8 cellular contexts compared by ENCODE assay signal in genomic region chr20:6767166-6767535, GRCh38. TPM values are rescaled to one million over a fixed set of nuclear protein-coding genes. Genes with fewer than 3 reads are reported as not detected.
A peak's percentile ranks its signal among the peaks of the same experiment; 100 is the strongest.
DNase-seq lines count a peak whose midpoint lies in the region; ATAC-seq and TF ChIP-seq lines count a peak whose summit lies in the region.

No MANE protein-coding gene starts in this region.

- no peaks in the 10 kb centered on the region for H3K9me3 Mint-ChIP-seq in activated CD4-positive, alpha-beta memory T cell treated with anti-CD3 and anti-CD28 coated beads for 36 hours

- ATAC-seq in heart left ventricle (no peak), left ventricle myocardium superior (no peak), omental fat pad (ENCODE audit: low FRiP score) (no peak)

- no peak overlapping the region for H3K4me3 Mint-ChIP-seq in activated CD4-positive, alpha-beta memory T cell treated with anti-CD3 and anti-CD28 coated beads for 36 hours

- H3K27ac ChIP-seq in heart left ventricle = peak overlapping the region in 6 of 12 donors; percentile 46 to 74 (median 54)
- H3K27ac ChIP-seq in colonic mucosa = peak overlapping the region; percentile 76
- H3K27ac ChIP-seq in urinary bladder (ENCODE audit: low read depth) = no peak overlapping the region

- no peaks in the 10 kb centered on the region for H3K36me3 Mint-ChIP-seq in activated CD4-positive, alpha-beta memory T cell treated with anti-CD3 and anti-CD28 coated beads for 36 hours

- TF ChIP-seq POLR2A in heart left ventricle (IDR thresholded peaks at IDR 0.05) = no peak

- peaks cover 49% of the 10 kb centered on the region for H3K27me3 Mint-ChIP-seq in activated CD4-positive, alpha-beta memory T cell treated with anti-CD3 and anti-CD28 coated beads for 36 hours

- H3K36me3 ChIP-seq in heart left ventricle (no peaks in the 10 kb centered on the region), colonic mucosa (no peaks in the 10 kb centered on the region), mucosa of stomach (ENCODE audit: control insufficient read depth, insufficient read depth, low read length) (no peaks in the 10 kb centered on the region), urinary bladder (ENCODE audit: insufficient read depth) (peaks cover 3% of the 10 kb centered on the region)

- no peak for DNase-seq in heart left ventricle
- DNase-seq in left ventricle myocardium superior = no peak
- DNase-seq in colonic mucosa = no peak
- no peak for DNase-seq in omental fat pad (ENCODE audit: low spot score)
- no peak for DNase-seq in activated CD4-positive, alpha-beta memory T cell treated with anti-CD3 and anti-CD28 coated beads for 36 hours
- no peak for DNase-seq in stimulated activated naive CD4-positive, alpha-beta T cell (lab: John Stamatoyannopoulos, UW)

- H3K4me1 ChIP-seq in heart left ventricle (peaks cover 0 to 28% (median 8%) of the 10 kb centered on the region in 12 donors), colonic mucosa (peaks cover 2% of the 10 kb centered on the region), mucosa of stomach (ENCODE audit: control insufficient read depth, insufficient read depth, low read length) (peaks cover 7% of the 10 kb centered on the region), urinary bladder (ENCODE audit: insufficient read depth) (no peaks in the 10 kb centered on the region)

- CTCF ChIA-PET in activated CD4-positive, alpha-beta memory T cell treated with anti-CD3 and anti-CD28 coated beads for 36 hours (lab: Charles Lee) = interaction anchor here (1.0 kb wide), 1 partner anchor 14 kb away, joined by 3 read pairs; no protein-coding TSS in a partner anchor

- peaks cover 0 to 42% (median 0%) of the 10 kb centered on the region in 9 donors for H3K27me3 ChIP-seq in heart left ventricle
- H3K27me3 ChIP-seq in colonic mucosa = no peaks in the 10 kb centered on the region
- no peaks in the 10 kb centered on the region for H3K27me3 ChIP-seq in mucosa of stomach (ENCODE audit: control insufficient read depth, insufficient read depth, low read length)

- H3K9ac ChIP-seq in colonic mucosa (ENCODE audit: low read depth in 2 of 2, low read length in 2 of 2) = peak overlapping the region; percentile 41 to 64
- peak overlapping the region; percentile 59 for H3K9ac ChIP-seq in mucosa of stomach (ENCODE audit: low read length)

- H3K9me3 ChIP-seq in heart left ventricle = no peaks in the 10 kb centered on the region
- H3K9me3 ChIP-seq in colonic mucosa = no peaks in the 10 kb centered on the region
- H3K9me3 ChIP-seq in mucosa of stomach (ENCODE audit: control insufficient read depth, low read length) = no peaks in the 10 kb centered on the region

- peaks cover 3% of the 10 kb centered on the region for H3K4me1 Mint-ChIP-seq in activated CD4-positive, alpha-beta memory T cell treated with anti-CD3 and anti-CD28 coated beads for 36 hours (ENCODE audit: low read depth)

- WGBS in heart left ventricle, 4 donors = 4 to 10% (median 6%) methylated on average over 9 to 26 of the region's 26 CpGs
- WGBS in urinary bladder = 6% methylated on average over 26 of the region's 26 CpGs

- H3K4me3 ChIP-seq in heart left ventricle = peak overlapping the region; percentile 16 to 89 (median 70)
- peak overlapping the region; percentile 33 for H3K4me3 ChIP-seq in colonic mucosa
- H3K4me3 ChIP-seq in mucosa of stomach (ENCODE audit: low read length) = peak overlapping the region; percentile 40
- peak overlapping the region; percentile 93 for H3K4me3 ChIP-seq in urinary bladder (ENCODE audit: low read depth, low read length)

- intact Hi-C loops in heart left ventricle (cut with DNase I) (loop anchor here in 8 of 10 donors (2.0 to 10.0 kb wide), 12 partner anchors 130 to 1955 kb away; no protein-coding TSS in a partner anchor), left ventricle myocardium superior (cut with micrococcal nuclease) (no loop called here), colonic mucosa (cut with DNase I) (no loop called here)
- intact Hi-C loops in activated CD4-positive, alpha-beta memory T cell treated with anti-CD3 and anti-CD28 coated beads for 36 hours (cut with micrococcal nuclease) = loop anchor here (5.0 to 10.0 kb wide), 3 partner anchors 328 to 1160 kb away; no protein-coding TSS in a partner anchor

- no peak overlapping the region for H3K27ac Mint-ChIP-seq in activated CD4-positive, alpha-beta memory T cell treated with anti-CD3 and anti-CD28 coated beads for 36 hours

- POLR2A ChIA-PET in activated CD4-positive, alpha-beta memory T cell treated with anti-CD3 and anti-CD28 coated beads for 36 hours (lab: Charles Lee) = no interaction called here

- peak in 3 of 12 donors; percentile 1 to 13 (median 2) for TF ChIP-seq CTCF in heart left ventricle (IDR thresholded peaks at IDR 0.05)
- no peak for TF ChIP-seq CTCF in colonic mucosa (IDR thresholded peaks at IDR 0.05)
- no peak for TF ChIP-seq CTCF in omental fat pad (IDR thresholded peaks at IDR 0.05)

RNA-seq across cellular contexts. Expression of gene BMP2, which starts 0.3 kb away (rescaled TPM):
- total RNA-seq in heart left ventricle (1 to 10 TPM in 7 of 9 donors, under 1 TPM in 2; 0.72 to 6.2 (median 2.3) TPM), left ventricle myocardium superior (3.0 TPM), colonic mucosa (10 to 100 TPM; 25.3 to 57.3 TPM), urinary bladder (9.1 TPM), omental fat pad (10 to 100 TPM; 12.3 to 36.6 (median 20.3) TPM)
- polyA plus RNA-seq in heart left ventricle (1 to 10 TPM in 1 of 2 donors, under 1 TPM in 1; 0.91 to 1.1 TPM), urinary bladder (14.1 TPM)
- not detected for total RNA-seq in activated CD4-positive, alpha-beta memory T cell treated with anti-CD3 and anti-CD28 coated beads for 36 hours

Comparison
In these comparisons a context has a peak if more than half of its experiments do, and no peak if none do; other contexts are left out.
1. intact Hi-C loops: an anchor here in heart left ventricle (2.0 to 10.0 kb wide) and activated CD4-positive, alpha-beta memory T cell treated with anti-CD3 and anti-CD28 coated beads for 36 hours (5.0 to 10.0 kb wide); none called in left ventricle myocardium superior and colonic mucosa.
2. H3K4me3 ChIP-seq: peak in every context shown above with its lines; median percentile 93 in urinary bladder; 70 in heart left ventricle; 40 in mucosa of stomach; 33 in colonic mucosa.